ENCODE assay signal across 16 cellular contexts in genomic region chr3:47705391-47705790, GRCh38.
"Had no signal": no experiment of that assay in that cellular context is flagged by ENCODE, and none has a peak within 500 bp of the region (broad histone marks: within the 10 kb centered on the region; RNA-seq: fewer than 3 reads in every experiment).

No MANE protein-coding gene starts in this region.

- H3K4me1 ChIP-seq: foreskin keratinocyte, prostate gland had no signal

- H3K27me3 ChIP-seq: foreskin keratinocyte had no signal

- H3K27ac ChIP-seq: foreskin keratinocyte had no signal

- H3K9me3 Mint-ChIP-seq: neural crest cell; stimulated activated naive CD8-positive, alpha-beta T cell treated with anti-CD3 and anti-CD28 coated beads, Interleukin-15, Interleukin-2, amounts not matched to agents 100 ng/mL and 50 ng/mL, for 24 hours; T-helper 1 cell treated with Interleukin-12 subunit alpha and Interleukin-12 subunit beta and Interleukin-4 antibody, amounts not matched to agents 30 μg/mL and 1 μg/mL, for 36 hours; type B pancreatic cell had no signal

- H3K36me3 ChIP-seq: prostate gland had no signal

- ATAC-seq: esophagus mucosa, foreskin keratinocyte, right cardiac atrium had no signal

- H3K27ac Mint-ChIP-seq: activated naive CD8-positive, alpha-beta T cell; stimulated activated naive CD8-positive, alpha-beta T cell treated with anti-CD3 and anti-CD28 coated beads, Interleukin-15, Interleukin-2, amounts not matched to agents 100 ng/mL and 50 ng/mL, for 24 hours; T-helper 1 cell treated with Interleukin-12 subunit alpha and Interleukin-12 subunit beta and Interleukin-4 antibody, amounts not matched to agents 30 μg/mL and 1 μg/mL, for 36 hours; type B pancreatic cell had no signal

- DNase-seq: activated CD4-positive, alpha-beta T cell treated with anti-CD3 and anti-CD28 coated beads, Interleukin-2, amount 50 U/mL, for 4 hours; activated gamma-delta T cell; cerebellar nuclear complex; cortex of kidney; effector CD8-positive, alpha-beta T cell; foreskin keratinocyte; hypothalamus; right cardiac atrium had no signal

- H3K4me3 Mint-ChIP-seq: activated naive CD8-positive, alpha-beta T cell; neural crest cell; stimulated activated naive CD8-positive, alpha-beta T cell treated with anti-CD3 and anti-CD28 coated beads, Interleukin-15, Interleukin-2, amounts not matched to agents 100 ng/mL and 50 ng/mL, for 24 hours; T-helper 1 cell treated with Interleukin-12 subunit alpha and Interleukin-12 subunit beta and Interleukin-4 antibody, amounts not matched to agents 30 μg/mL and 1 μg/mL, for 36 hours; type B pancreatic cell had no signal

- H3K4me3 ChIP-seq: lung, prostate gland had no signal

- H3K27me3 Mint-ChIP-seq: activated naive CD8-positive, alpha-beta T cell; stimulated activated naive CD8-positive, alpha-beta T cell treated with anti-CD3 and anti-CD28 coated beads, Interleukin-15, Interleukin-2, amounts not matched to agents 100 ng/mL and 50 ng/mL, for 24 hours; type B pancreatic cell had no signal

- H3K4me1 Mint-ChIP-seq: neural crest cell had no signal

- H3K9me3 ChIP-seq: prostate gland had no signal
